Comparison of ENCODE assay signal across 1 cellular context in the genomic region with DNA sequence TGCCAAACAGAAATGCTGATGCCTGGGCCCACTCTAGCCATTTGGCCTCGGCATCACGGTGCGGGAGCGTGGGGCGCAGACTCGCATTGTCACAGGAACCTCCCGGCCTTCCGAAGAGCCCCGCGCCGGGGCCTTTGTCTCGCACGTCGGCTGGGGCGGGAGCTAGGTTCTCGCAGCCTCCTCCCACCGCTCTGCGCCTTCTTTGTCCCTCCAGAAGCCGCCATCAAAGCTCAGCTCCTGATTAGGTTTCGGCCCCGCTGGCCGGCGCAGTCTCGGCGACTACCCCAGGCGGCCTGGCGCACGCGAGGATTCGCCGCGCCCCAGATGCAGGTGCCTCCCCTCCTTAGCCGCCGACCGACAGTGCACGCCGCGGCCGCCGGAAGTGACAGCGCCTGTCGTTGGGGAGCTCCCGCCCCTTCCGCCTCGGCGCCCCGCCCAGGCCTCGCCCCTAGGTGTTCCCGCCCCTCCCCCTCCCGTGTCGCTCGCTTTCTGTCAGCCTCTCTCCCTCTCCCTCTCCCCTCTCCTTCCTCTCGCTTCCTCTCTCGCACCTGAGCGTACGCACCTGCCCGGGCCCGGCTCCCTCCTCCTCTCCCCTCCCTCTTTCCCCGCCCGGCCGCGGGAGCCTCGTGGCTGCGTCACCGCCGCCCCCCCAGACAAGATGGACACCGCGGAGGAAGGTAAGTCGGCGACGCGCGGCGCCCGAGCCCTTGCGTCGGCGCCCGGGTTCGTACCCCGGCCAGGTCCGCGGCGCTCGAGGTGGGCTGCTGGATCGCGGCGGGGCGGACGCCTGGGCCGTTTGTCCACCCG.
TF ChIP-seq lines count a peak whose summit lies in the region.

Gene MARCHF6, plus strand, starts transcription at position 455 of the 807 bp plus-strand sequence. Its CDS starts 204 bp downstream, at position 659.

TF ChIP-seq in HepG2, 621 proteins besides CTCF, POLR2A, EP300 and RAD21 (continued from another document and continues in another):
- peak; percentile 57; the same call in 1 of the 2 replicates for TF ChIP-seq THAP9 (CRISPR knock-in tag; IDR thresholded peaks at IDR 0.05; ENCODE audit: borderline replicate concordance)
- TF ChIP-seq ZFP62 (CRISPR knock-in tag; IDR thresholded peaks at IDR 0.05), result no peak
- TF ChIP-seq ZNF326 (CRISPR knock-in tag; IDR thresholded peaks at IDR 0.05; ENCODE audit: borderline replicate concordance), result no peak
- no peak for TF ChIP-seq SMARCE1 (IDR thresholded peaks at IDR 0.05; ENCODE audit: borderline replicate concordance)
- TF ChIP-seq, protein P1, sequence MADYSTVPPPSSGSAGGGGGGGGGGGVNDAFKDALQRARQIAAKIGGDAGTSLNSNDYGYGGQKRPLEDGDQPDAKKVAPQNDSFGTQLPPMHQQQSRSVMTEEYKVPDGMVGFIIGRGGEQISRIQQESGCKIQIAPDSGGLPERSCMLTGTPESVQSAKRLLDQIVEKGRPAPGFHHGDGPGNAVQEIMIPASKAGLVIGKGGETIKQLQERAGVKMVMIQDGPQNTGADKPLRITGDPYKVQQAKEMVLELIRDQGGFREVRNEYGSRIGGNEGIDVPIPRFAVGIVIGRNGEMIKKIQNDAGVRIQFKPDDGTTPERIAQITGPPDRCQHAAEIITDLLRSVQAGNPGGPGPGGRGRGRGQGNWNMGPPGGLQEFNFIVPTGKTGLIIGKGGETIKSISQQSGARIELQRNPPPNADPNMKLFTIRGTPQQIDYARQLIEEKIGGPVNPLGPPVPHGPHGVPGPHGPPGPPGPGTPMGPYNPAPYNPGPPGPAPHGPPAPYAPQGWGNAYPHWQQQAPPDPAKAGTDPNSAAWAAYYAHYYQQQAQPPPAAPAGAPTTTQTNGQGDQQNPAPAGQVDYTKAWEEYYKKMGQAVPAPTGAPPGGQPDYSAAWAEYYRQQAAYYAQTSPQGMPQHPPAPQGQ (CRISPR knock-in tag; IDR thresholded peaks at IDR 0.05; ENCODE audit: borderline replicate concordance), result no peak
- TF ChIP-seq ZNF484 (CRISPR knock-in tag; IDR thresholded peaks at IDR 0.05; ENCODE audit: borderline replicate concordance, low read depth), result no peak
- TF ChIP-seq TGIF2 (CRISPR knock-in tag; IDR thresholded peaks at IDR 0.05), result no peak; the same call in 1 of the 2 replicates
- no peak; the same call in 1 of the 2 replicates for TF ChIP-seq NCOA2 (CRISPR knock-in tag; IDR thresholded peaks at IDR 0.05)
- TF ChIP-seq, protein P2, sequence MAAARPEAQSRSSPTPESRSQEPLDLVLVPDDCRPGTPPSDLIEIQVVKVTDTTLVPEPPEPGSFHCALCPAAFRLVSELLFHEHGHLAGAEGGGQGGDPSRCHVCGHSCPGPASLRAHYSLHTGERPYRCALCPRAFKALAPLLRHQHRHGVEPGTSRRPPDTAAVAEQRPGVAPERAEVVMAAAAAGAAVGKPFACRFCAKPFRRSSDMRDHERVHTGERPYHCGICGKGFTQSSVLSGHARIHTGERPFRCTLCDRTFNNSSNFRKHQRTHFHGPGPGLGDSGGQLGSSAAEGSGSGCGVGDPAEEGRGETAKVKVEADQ (CRISPR knock-in tag; IDR thresholded peaks at IDR 0.05; ENCODE audit: borderline replicate concordance), result no peak
- peak; percentile 95 for TF ChIP-seq MYC (CRISPR knock-in tag; IDR thresholded peaks at IDR 0.05; ENCODE audit: borderline replicate concordance)
- TF ChIP-seq, protein P3, sequence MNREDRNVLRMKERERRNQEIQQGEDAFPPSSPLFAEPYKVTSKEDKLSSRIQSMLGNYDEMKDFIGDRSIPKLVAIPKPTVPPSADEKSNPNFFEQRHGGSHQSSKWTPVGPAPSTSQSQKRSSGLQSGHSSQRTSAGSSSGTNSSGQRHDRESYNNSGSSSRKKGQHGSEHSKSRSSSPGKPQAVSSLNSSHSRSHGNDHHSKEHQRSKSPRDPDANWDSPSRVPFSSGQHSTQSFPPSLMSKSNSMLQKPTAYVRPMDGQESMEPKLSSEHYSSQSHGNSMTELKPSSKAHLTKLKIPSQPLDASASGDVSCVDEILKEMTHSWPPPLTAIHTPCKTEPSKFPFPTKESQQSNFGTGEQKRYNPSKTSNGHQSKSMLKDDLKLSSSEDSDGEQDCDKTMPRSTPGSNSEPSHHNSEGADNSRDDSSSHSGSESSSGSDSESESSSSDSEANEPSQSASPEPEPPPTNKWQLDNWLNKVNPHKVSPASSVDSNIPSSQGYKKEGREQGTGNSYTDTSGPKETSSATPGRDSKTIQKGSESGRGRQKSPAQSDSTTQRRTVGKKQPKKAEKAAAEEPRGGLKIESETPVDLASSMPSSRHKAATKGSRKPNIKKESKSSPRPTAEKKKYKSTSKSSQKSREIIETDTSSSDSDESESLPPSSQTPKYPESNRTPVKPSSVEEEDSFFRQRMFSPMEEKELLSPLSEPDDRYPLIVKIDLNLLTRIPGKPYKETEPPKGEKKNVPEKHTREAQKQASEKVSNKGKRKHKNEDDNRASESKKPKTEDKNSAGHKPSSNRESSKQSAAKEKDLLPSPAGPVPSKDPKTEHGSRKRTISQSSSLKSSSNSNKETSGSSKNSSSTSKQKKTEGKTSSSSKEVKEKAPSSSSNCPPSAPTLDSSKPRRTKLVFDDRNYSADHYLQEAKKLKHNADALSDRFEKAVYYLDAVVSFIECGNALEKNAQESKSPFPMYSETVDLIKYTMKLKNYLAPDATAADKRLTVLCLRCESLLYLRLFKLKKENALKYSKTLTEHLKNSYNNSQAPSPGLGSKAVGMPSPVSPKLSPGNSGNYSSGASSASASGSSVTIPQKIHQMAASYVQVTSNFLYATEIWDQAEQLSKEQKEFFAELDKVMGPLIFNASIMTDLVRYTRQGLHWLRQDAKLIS (CRISPR knock-in tag; IDR thresholded peaks at IDR 0.05), result no peak
- no peak for TF ChIP-seq ZNF562 (CRISPR knock-in tag; IDR thresholded peaks at IDR 0.05; ENCODE audit: borderline replicate concordance)
- TF ChIP-seq RBAK (CRISPR knock-in tag; IDR thresholded peaks at IDR 0.05), result no peak
- TF ChIP-seq FOXA1 (IDR thresholded peaks at IDR 0.05), result no peak
- no peak; the same call in 1 of the 2 replicates for TF ChIP-seq FOXA1 (CRISPR knock-in tag; IDR thresholded peaks at IDR 0.05)
- TF ChIP-seq, protein P4, sequence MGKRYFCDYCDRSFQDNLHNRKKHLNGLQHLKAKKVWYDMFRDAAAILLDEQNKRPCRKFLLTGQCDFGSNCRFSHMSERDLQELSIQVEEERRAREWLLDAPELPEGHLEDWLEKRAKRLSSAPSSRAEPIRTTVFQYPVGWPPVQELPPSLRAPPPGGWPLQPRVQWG (CRISPR knock-in tag; IDR thresholded peaks at IDR 0.05; ENCODE audit: borderline replicate concordance, low read depth), result no peak
- no peak for TF ChIP-seq PRPF4 (IDR thresholded peaks at IDR 0.05; ENCODE audit: low read depth, low read length, poor library complexity, severe bottlenecking)
- TF ChIP-seq, protein P5, sequence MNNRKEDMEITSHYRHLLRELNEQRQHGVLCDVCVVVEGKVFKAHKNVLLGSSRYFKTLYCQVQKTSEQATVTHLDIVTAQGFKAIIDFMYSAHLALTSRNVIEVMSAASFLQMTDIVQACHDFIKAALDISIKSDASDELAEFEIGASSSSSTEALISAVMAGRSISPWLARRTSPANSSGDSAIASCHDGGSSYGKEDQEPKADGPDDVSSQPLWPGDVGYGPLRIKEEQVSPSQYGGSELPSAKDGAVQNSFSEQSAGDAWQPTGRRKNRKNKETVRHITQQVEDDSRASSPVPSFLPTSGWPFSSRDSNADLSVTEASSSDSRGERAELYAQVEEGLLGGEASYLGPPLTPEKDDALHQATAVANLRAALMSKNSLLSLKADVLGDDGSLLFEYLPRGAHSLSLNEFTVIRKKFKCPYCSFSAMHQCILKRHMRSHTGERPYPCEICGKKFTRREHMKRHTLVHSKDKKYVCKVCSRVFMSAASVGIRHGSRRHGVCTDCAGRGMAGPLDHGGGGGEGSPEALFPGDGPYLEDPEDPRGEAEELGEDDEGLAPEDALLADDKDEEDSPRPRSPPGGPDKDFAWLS (CRISPR knock-in tag; IDR thresholded peaks at IDR 0.05; ENCODE audit: borderline replicate concordance), result no peak
- TF ChIP-seq, protein P6, sequence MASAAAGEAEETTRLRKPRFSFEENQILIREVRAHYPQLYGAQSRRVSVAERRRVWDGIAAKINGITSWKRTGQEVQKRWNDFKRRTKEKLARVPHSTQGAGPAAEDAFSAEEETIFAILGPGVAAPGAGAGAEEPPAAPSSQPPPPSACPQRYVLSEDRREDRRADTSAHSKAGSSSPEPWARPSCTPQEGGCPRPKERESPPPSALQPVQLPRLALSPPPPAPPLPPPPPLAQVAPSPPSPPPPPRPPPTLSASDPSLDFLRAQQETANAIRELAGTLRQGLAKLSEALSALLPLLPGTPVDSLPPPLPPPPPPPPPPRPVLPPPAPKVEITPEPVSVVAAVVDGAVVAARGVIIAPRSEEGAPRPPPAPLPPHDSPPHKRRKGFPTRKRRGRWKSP (CRISPR knock-in tag; IDR thresholded peaks at IDR 0.05), result peak; percentile 66; the same call in 1 of the 2 replicates
- no peak for TF ChIP-seq KLF15 (CRISPR knock-in tag; IDR thresholded peaks at IDR 0.05; ENCODE audit: borderline replicate concordance)
- no peak for TF ChIP-seq ZMAT3 (CRISPR knock-in tag; conservative IDR thresholded peaks at IDR 0.05)
- no peak for TF ChIP-seq ZNF12 (CRISPR knock-in tag; IDR thresholded peaks at IDR 0.05)
- 0 out of 2 replicates have a peak, but pooled peaks have one; percentile 47 for TF ChIP-seq MYNN (CRISPR knock-in tag; IDR thresholded peaks at IDR 0.05; ENCODE audit: low read depth)
- TF ChIP-seq HOXD1 (CRISPR knock-in tag; IDR thresholded peaks at IDR 0.05), result peak; percentile 54; the same call in 1 of the 2 replicates
- TF ChIP-seq KDM1A (CRISPR knock-in tag; IDR thresholded peaks at IDR 0.05), result no peak
- TF ChIP-seq ZKSCAN1 (IDR thresholded peaks at IDR 0.05; ENCODE audit: low read length), result no peak
- TF ChIP-seq ETV5 (CRISPR knock-in tag; IDR thresholded peaks at IDR 0.05; ENCODE audit: borderline replicate concordance), result peak; percentile 72
- TF ChIP-seq HIVEP1 (CRISPR knock-in tag; IDR thresholded peaks at IDR 0.05), result peak; percentile 84; the same call in 1 of the 2 replicates
- peak; percentile 14 for TF ChIP-seq PTBP1 (IDR thresholded peaks at IDR 0.05; ENCODE audit: low read depth, low read length, poor library complexity, severe bottlenecking)
- no peak for TF ChIP-seq ZNF660 (CRISPR knock-in tag; IDR thresholded peaks at IDR 0.05; ENCODE audit: borderline replicate concordance, low read depth)
- no peak for TF ChIP-seq ZNF180 (CRISPR knock-in tag; IDR thresholded peaks at IDR 0.05; ENCODE audit: borderline replicate concordance, low read depth)
- TF ChIP-seq BCL6 (CRISPR knock-in tag; IDR thresholded peaks at IDR 0.05), result no peak
- TF ChIP-seq RXRA (CRISPR knock-in tag; IDR thresholded peaks at IDR 0.05), result peak; percentile 63; the same call in 1 of the 2 replicates
- TF ChIP-seq ZNF672 (CRISPR knock-in tag; IDR thresholded peaks at IDR 0.05), result no peak
- peak; percentile 83 for TF ChIP-seq ZNF589 (CRISPR knock-in tag; conservative IDR thresholded peaks at IDR 0.05)
- TF ChIP-seq BORCS8-MEF2B (CRISPR knock-in tag; IDR thresholded peaks at IDR 0.05), result peak; percentile 57
- peak; percentile 89 for TF ChIP-seq NR0B2 (CRISPR knock-in tag; IDR thresholded peaks at IDR 0.05)
- TF ChIP-seq ZNF224 (CRISPR knock-in tag; IDR thresholded peaks at IDR 0.05), result no peak
- TF ChIP-seq ZNF441 (CRISPR knock-in tag; IDR thresholded peaks at IDR 0.05; ENCODE audit: borderline replicate concordance), result no peak; the same call in 1 of the 2 replicates
- no peak for TF ChIP-seq ZNF879 (CRISPR knock-in tag; IDR thresholded peaks at IDR 0.05)
- peak; percentile 70 for TF ChIP-seq HNRNPLL (IDR thresholded peaks at IDR 0.05; ENCODE audit: low read depth, low read length, poor library complexity, severe bottlenecking)
- TF ChIP-seq CEBPZ (IDR thresholded peaks at IDR 0.05; ENCODE audit: low read length), result no peak
- TF ChIP-seq RAD51 (IDR thresholded peaks at IDR 0.05; ENCODE audit: borderline replicate concordance), result no peak
- TF ChIP-seq EEA1 (CRISPR knock-in tag; IDR thresholded peaks at IDR 0.05; ENCODE audit: borderline replicate concordance), result no peak
- TF ChIP-seq FOXP1 (IDR thresholded peaks at IDR 0.05), result no peak
- TF ChIP-seq FOXP1 (CRISPR knock-in tag; IDR thresholded peaks at IDR 0.05), result no peak
